Comparison of ENCODE assay signal across 28 cellular contexts in the genomic region with DNA sequence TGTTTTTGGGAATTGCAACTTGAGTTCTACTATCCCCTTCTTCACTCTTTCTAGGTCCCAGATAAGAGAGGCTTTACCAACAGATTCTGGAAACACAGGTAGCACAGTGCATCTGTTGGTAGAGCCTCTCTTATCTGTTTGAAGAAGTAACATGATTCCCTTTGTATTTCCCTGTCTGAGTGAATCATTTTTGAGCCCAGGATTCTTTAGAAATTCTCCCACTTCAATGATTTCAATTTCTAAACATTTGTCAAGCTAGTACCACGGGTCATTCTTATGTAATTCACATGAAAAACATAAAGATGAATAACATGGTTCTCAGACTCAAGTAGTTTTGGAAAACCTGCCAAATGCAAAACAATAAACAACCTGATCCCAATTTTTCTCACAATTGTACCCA.
"Had no signal": no experiment of that assay in that cellular context is flagged by ENCODE, and none has a peak within 500 bp of the region (broad histone marks: within the 10 kb centered on the region; RNA-seq: fewer than 3 reads in every experiment).

No MANE protein-coding gene starts in this region.

- H3K9me3 ChIP-seq: gastroesophageal sphincter, lower lobe of right lung, pancreas, prostate gland, thoracic aorta had no signal

- H3K36me3 ChIP-seq: gastroesophageal sphincter, left lung, lower lobe of right lung, pancreas, prostate gland, thoracic aorta had no signal

- ATAC-seq: activated CD4-positive, alpha-beta T cell treated with anti-CD3 and anti-CD28 coated beads for 36 hours; activated T-cell treated with anti-CD3 and anti-CD28 coated beads, Interleukin-2, amount 50 U/mL, for 72 hours; effector memory CD8-positive, alpha-beta T cell; gastroesophageal sphincter; left lung; lower lobe of right lung; naive thymus-derived CD8-positive, alpha-beta T cell; pancreas; sciatic nerve; stimulated activated effector memory CD8-positive, alpha-beta T cell treated with anti-CD3 and anti-CD28 coated beads, Interleukin-12 subunit alpha, Interleukin-12 subunit beta, amount 100 ng/mL, for 72 hours had no signal

- FAIRE-seq: pancreas, urothelium cell line had no signal

- H3K27ac ChIP-seq: gastroesophageal sphincter, left lung, lower lobe of right lung, pancreas, prostate gland, thoracic aorta had no signal

- DNase-seq: activated CD4-positive, alpha-beta T cell treated with anti-CD3 and anti-CD28 coated beads for 36 hours; activated CD4-positive, alpha-beta T cell treated with anti-CD3 and anti-CD28 coated beads, Interleukin-2, amount 50 U/mL, for 4 hours; activated CD4-positive, CD25-positive, alpha-beta regulatory T cell; activated naive CD4-positive, alpha-beta T cell; activated T-cell treated with anti-CD3 and anti-CD28 coated beads for 4 hours; activated T-cell treated with anti-CD3 and anti-CD28 coated beads, Interleukin-2, amount 50 U/mL, for 72 hours; aorta; cortex of kidney; effector memory CD8-positive, alpha-beta T cell; erythroblast; hippocampal formation; left lung; lower lobe of right lung; mesenchymal stem cell; naive thymus-derived CD8-positive, alpha-beta T cell; nucleus accumbens; pancreas; retina; stimulated activated CD4-positive, alpha-beta T cell treated with anti-CD3 and anti-CD28 coated beads, Interleukin-12 subunit alpha, Interleukin-12 subunit beta, amount 100 ng/mL, for 4 hours; stimulated activated CD4-positive, alpha-beta T cell treated with anti-CD3 and anti-CD28 coated beads, Interleukin-4, amount 100 ng/mL, for 24 hours; trophoblast cell had no signal

- H3K4me3 ChIP-seq: gastroesophageal sphincter, left lung, lower lobe of right lung, pancreas, prostate gland, skin epidermis, thoracic aorta had no signal

- H3K27me3 ChIP-seq: gastroesophageal sphincter, left lung, pancreas had no signal

- H3K4me1 ChIP-seq: gastroesophageal sphincter, lower lobe of right lung, prostate gland had no signal
